25 cellular contexts compared by ENCODE assay signal in the genomic region with DNA sequence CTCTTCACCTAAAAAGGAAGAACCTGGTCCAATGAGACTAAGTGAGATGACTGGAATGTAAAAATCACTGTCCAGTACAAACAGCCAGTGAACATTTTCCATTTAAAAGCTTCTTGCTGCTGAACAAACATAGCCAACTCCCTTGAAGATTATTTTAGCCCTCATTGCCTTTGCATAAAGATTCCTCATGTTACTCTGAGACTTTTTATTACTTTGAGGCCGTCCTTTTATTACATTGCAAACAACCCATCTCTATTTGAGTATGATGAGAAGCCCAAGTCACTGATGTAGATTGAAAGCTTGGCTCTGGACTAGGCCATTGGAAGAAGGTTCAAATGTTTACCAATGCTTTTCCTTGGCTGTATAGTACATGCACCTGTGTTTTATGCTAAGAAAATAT.
"Had no signal": no experiment of that assay in that cellular context is flagged by ENCODE, and none has a peak within 500 bp of the region (broad histone marks: within the 10 kb centered on the region; RNA-seq: fewer than 3 reads in every experiment).

No MANE protein-coding gene starts in this region.

- DNase-seq: activated CD4-positive, alpha-beta T cell treated with anti-CD3 and anti-CD28 coated beads for 4 hours; activated CD8-positive, alpha-beta memory T cell treated with anti-CD3 and anti-CD28 coated beads, Interleukin-2, amount 50 U/mL, for 4 hours; activated CD8-positive, alpha-beta T cell treated with anti-CD3 and anti-CD28 coated beads for 36 hours; activated gamma-delta T cell treated with Interleukin-2 at 50 U/mL for 16 hours; activated naive CD4-positive, alpha-beta T cell treated with anti-CD3 and anti-CD28 coated beads, Interleukin-2, amount 10 ng/mL, durations not matched to agents 7 days and 5 days; activated naive CD8-positive, alpha-beta T cell treated with anti-CD3 and anti-CD28 coated beads for 36 hours; activated T-cell treated with anti-CD3 and anti-CD28 coated beads, Interleukin-2, amount 50 U/mL, for 72 hours; NCI-H1092; NCI-H1417; NCI-H1694; NCI-H2029; NCI-H2107; NCI-H2171 treated with DMSO at 0.1 percent for 48 hours; NCI-H345; NCI-H510A; NCI-H526 treated with DMSO at 0.1 percent for 48 hours; NK-92 treated with Interleukin-12 subunit alpha and Interleukin-12 subunit beta, amount 100 ng/mL, for 24 hours; OCI-M1; Peyer's patch; SHP77 had no signal

- H3K27ac ChIP-seq: KMS-11, Peyer's patch, RWPE1, SJSA1 had no signal

- H3K9ac ChIP-seq: KMS-11 had no signal

- H3K27me3 ChIP-seq: Peyer's patch, SJSA1 had no signal

- H3K4me3 ChIP-seq: Peyer's patch, SJSA1 had no signal

- H3K9me3 ChIP-seq: Peyer's patch, SJSA1 had no signal

- H3K36me3 ChIP-seq: Peyer's patch, SJSA1 had no signal

- ATAC-seq: activated CD4-positive, CD25-positive, alpha-beta regulatory T cell treated with anti-CD3 and anti-CD28 coated beads, Interleukin-2, amount 50 U/mL, for 24 hours; activated CD8-positive, alpha-beta T cell treated with anti-CD3 and anti-CD28 coated beads for 36 hours; activated T-cell treated with anti-CD3 and anti-CD28 coated beads, Interleukin-2, amount 50 U/mL, for 72 hours; SK-N-SH treated with all-trans-retinoic acid at 6 μM for 48 hours had no signal

- H3K4me1 ChIP-seq: Peyer's patch, SJSA1 had no signal

- H3K4me2 ChIP-seq: KMS-11 had no signal
